ENCODE assay signal across 8 cellular contexts in the genomic region with DNA sequence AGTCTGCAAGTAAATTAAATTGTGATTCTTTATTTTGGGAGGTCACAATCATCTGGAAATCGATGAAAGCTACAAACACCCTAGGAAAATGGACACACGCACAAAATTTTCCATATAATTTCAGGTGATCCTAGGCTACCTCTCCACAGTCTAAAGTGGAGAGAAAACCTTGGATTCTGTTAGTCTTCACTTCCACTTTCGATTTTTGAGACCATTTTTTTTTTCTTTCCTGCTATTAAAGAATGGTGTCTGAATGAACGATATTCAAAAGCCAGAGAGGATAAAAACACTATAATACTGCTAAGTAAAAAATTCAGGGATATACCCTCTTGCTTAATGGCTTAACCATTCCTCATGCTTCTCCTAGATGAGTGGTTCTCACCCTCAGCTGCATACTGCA. TPM values are rescaled to one million over a fixed set of nuclear protein-coding genes. Genes with fewer than 3 reads are reported as not detected.
DNase-seq lines count a peak whose midpoint lies in the region; ATAC-seq and TF ChIP-seq lines count a peak whose summit lies in the region.

No MANE protein-coding gene starts in this region.

- H3K27me3 Mint-ChIP-seq in stimulated activated naive CD8-positive, alpha-beta T cell treated with anti-CD3 and anti-CD28 coated beads, Interleukin-15, Interleukin-2, amounts not matched to agents 100 ng/mL and 50 ng/mL, for 24 hours, result no peaks in the 10 kb centered on the region

- H3K27me3 ChIP-seq in body of pancreas (no peaks in the 10 kb centered on the region), mononuclear cell (ENCODE audit: insufficient read depth, low read length) (no peaks in the 10 kb centered on the region)

- no peak for TF ChIP-seq POLR2A in body of pancreas (IDR thresholded peaks at IDR 0.05)

- H3K4me1 ChIP-seq in body of pancreas (peaks cover 61% of the 10 kb centered on the region), mononuclear cell (ENCODE audit: insufficient read depth, low read length) (peaks cover 71% of the 10 kb centered on the region)

- TF ChIP-seq CTCF in body of pancreas (IDR thresholded peaks at IDR 0.05), result no peak

- 17 to 18% methylated on average over 4 of the region's 4 CpGs for WGBS in body of pancreas, 2 donors

- peak overlapping the region; percentile 90 for H3K4me3 Mint-ChIP-seq in stimulated activated naive CD8-positive, alpha-beta T cell treated with anti-CD3 and anti-CD28 coated beads, Interleukin-15, Interleukin-2, amounts not matched to agents 100 ng/mL and 50 ng/mL, for 24 hours

- H3K9me3 Mint-ChIP-seq in stimulated activated naive CD8-positive, alpha-beta T cell treated with anti-CD3 and anti-CD28 coated beads, Interleukin-15, Interleukin-2, amounts not matched to agents 100 ng/mL and 50 ng/mL, for 24 hours, result no peaks in the 10 kb centered on the region

- no peaks in the 10 kb centered on the region for H3K36me3 ChIP-seq in body of pancreas (replicated peaks in 1 of 2; ENCODE audit: insufficient read depth in 1 of 2, low read depth in 2 of 2)

- intact Hi-C loops in body of pancreas (cut with DNase I), result no loop called here

- H3K4me1 Mint-ChIP-seq in stimulated activated naive CD8-positive, alpha-beta T cell treated with anti-CD3 and anti-CD28 coated beads, Interleukin-15, Interleukin-2, amounts not matched to agents 100 ng/mL and 50 ng/mL, for 24 hours (ENCODE audit: low read depth), result peaks cover 88% of the 10 kb centered on the region

- H3K4me3 ChIP-seq in body of pancreas, result peak overlapping the region in 1 of 2 donors; percentile 63
- peak overlapping the region; percentile 80 for H3K4me3 ChIP-seq in mononuclear cell (ENCODE audit: low read length)

- H3K9me3 ChIP-seq in body of pancreas (no peaks in the 10 kb centered on the region), mononuclear cell (ENCODE audit: low read depth, low read length) (no peaks in the 10 kb centered on the region)

- ATAC-seq in stimulated activated naive CD8-positive, alpha-beta T cell treated with anti-CD3 and anti-CD28 coated beads, Interleukin-15, Interleukin-2, amounts not matched to agents 100 U/mL and 50 U/mL, for 24 hours, result no peak
- no peak for ATAC-seq in body of pancreas
- no peak for ATAC-seq in HG02798 (IDR thresholded peaks at IDR 0.05; ENCODE audit: poor library complexity, unreplicated experiment)
- no peak for ATAC-seq in HG02571 (IDR thresholded peaks at IDR 0.05; ENCODE audit: unreplicated experiment)
- no peak for ATAC-seq in GM18858 (IDR thresholded peaks at IDR 0.05; ENCODE audit: unreplicated experiment)

- peak overlapping the region in 3 of 4 donors; percentile 95 to 100 (median 95) for H3K27ac ChIP-seq in body of pancreas

- no peak for DNase-seq in stimulated activated naive CD8-positive, alpha-beta T cell treated with anti-CD3 and anti-CD28 coated beads, Interleukin-15, Interleukin-2, amounts not matched to agents 100 U/mL and 50 U/mL, for 24 hours
- DNase-seq in body of pancreas (no peak), NCI-H524 treated with DMSO at 0.1 percent for 48 hours (lab: John Stamatoyannopoulos, UW) (no peak)

- H3K36me3 Mint-ChIP-seq in stimulated activated naive CD8-positive, alpha-beta T cell treated with anti-CD3 and anti-CD28 coated beads, Interleukin-15, Interleukin-2, amounts not matched to agents 100 ng/mL and 50 ng/mL, for 24 hours (ENCODE audit: low read depth), result peaks cover 7% of the 10 kb centered on the region

- H3K27ac Mint-ChIP-seq in stimulated activated naive CD8-positive, alpha-beta T cell treated with anti-CD3 and anti-CD28 coated beads, Interleukin-15, Interleukin-2, amounts not matched to agents 100 ng/mL and 50 ng/mL, for 24 hours, result peak overlapping the region; percentile 88

RNA-seq across cellular contexts. Expression of gene FBXL5, which starts 1.7 kb away (rescaled TPM):
- total RNA-seq in body of pancreas, result 10 to 100 TPM; 52.4 to 56.0 TPM
- 245 TPM for total RNA-seq in mononuclear cell

RNA-seq across cellular contexts. Expression of gene FAM200B, which starts 28.2 kb away (rescaled TPM):
- total RNA-seq in body of pancreas (10 to 100 TPM; 15.6 to 20.8 TPM), mononuclear cell (30.1 TPM)

RNA-seq across cellular contexts. Expression of gene BST1, which starts 49.4 kb away (rescaled TPM):
- total RNA-seq in body of pancreas, result 1 to 10 TPM in 1 of 2 donors, under 1 TPM in 1; 0.99 to 1.6 TPM
- 76.4 TPM for total RNA-seq in mononuclear cell

Comparison
In these comparisons a context has a peak if more than half of its experiments do, and no peak if none do; other contexts are left out.
1. RNA of gene BST1, which starts 49.4 kb away (total RNA-seq): 76.4 TPM in mononuclear cell (single experiment); 0.99 to 1.6 TPM in body of pancreas; every median in the first group is over 10 times any median in the second.